8 cellular contexts compared by ENCODE assay signal in the genomic region with DNA sequence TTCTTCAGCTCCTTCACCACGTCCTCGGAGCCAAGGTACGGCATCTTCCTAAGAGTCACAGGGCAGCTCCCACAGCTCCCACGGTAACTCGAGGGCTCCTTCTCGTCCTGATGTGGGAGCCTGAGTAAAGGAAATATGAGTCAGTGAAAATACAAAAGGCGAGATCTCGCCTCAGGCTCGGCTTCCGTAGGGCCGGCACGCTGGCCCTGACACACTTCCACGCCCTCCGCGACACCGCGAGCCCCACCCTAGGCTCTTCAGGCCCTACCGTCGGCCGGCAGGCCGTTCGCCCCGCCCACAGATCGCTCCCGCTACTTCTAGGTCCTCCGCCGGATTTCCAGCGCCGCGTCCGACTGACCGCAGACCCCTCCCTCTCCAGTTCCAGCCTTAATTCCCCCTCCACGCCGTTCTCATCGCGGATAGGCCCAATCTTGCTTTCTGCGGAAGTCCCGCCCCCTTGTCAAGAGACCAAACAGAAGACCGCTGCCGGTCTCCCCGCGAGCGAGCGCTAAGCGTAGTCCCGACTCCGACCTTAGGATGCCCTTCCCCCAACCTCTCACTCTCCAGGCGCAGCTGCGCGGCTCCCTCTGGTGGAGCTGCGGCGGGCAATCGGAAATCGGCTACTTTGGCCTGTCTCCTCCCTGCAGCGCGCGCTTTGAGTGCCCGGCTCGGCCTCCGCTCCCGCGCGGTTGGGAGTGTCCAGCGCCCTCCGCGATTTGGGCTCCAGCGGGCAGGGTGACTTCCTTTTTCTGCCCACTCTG. TPM values are rescaled to one million over a fixed set of nuclear protein-coding genes. Genes with fewer than 3 reads are reported as not detected.
DNase-seq lines count a peak whose midpoint lies in the region; ATAC-seq and TF ChIP-seq lines count a peak whose summit lies in the region.

A gene (minus strand): TSS at position 126 of the 761 bp plus-strand sequence. CDS start 82 bp downstream, at position 44.
A gene (plus strand): TSS at position 653 of the 761 bp plus-strand sequence. CDS start 261 bp downstream, outside the sequence.

- no peaks in the 10 kb centered on the region for H3K27me3 ChIP-seq in right atrium auricular region
- no peaks in the 10 kb centered on the region for H3K27me3 ChIP-seq in vagina

- intact Hi-C loops in vagina (cut with DNase I): loop anchor here (2.0 to 10.0 kb wide), 2 partner anchors 24 to 70 kb away; a partner anchor contains a TSS

- DNase-seq in NCI-H187 (lab: John Stamatoyannopoulos, UW) (peak; percentile 97 to 100), T-helper 2 cell (peak; percentile 83 to 100 (median 97)), anterior cingulate cortex (lab: John Stamatoyannopoulos, UW) (peak; percentile 77 to 99 (median 98)), right atrium auricular region (ENCODE audit: low spot score) (peak; percentile 98), pulmonary artery endothelial cell (ENCODE audit: low read depth, low spot score) (peak; percentile 99), vagina (ENCODE audit: extremely low spot score in 2 of 2) (peak; percentile 99)

- peak within 1 kb of the TSS; percentile 72 to 74 for H3K4me3 ChIP-seq in right atrium auricular region
- H3K4me3 ChIP-seq in vagina: peak within 1 kb of the TSS; percentile 67 to 86

- H3K27ac ChIP-seq in right atrium auricular region (peak within 1 kb of the TSS; percentile 91 to 94), vagina (peak within 1 kb of the TSS; percentile 95)

- H3K36me3 ChIP-seq in right atrium auricular region (peaks cover 25% of the 10 kb centered on the region), vagina (peaks cover 0 to 21% of the 10 kb centered on the region in 2 donors)

- H3K9me3 ChIP-seq in right atrium auricular region (no peaks in the 10 kb centered on the region), vagina (no peaks in the 10 kb centered on the region)

- H3K4me1 ChIP-seq in right atrium auricular region (peaks cover 0 to 21% of the 10 kb centered on the region in 2 donors), vagina (peaks cover 22% of the 10 kb centered on the region)

- ATAC-seq in GM18499 (IDR thresholded peaks at IDR 0.05; ENCODE audit: insufficient read depth, unreplicated experiment) (peak; percentile 83), HG02943 (IDR thresholded peaks at IDR 0.05; ENCODE audit: low read depth, unreplicated experiment) (peak; percentile 91)

- TF ChIP-seq CTCF in right atrium auricular region (IDR thresholded peaks at IDR 0.05): peak; percentile 22 to 86
- TF ChIP-seq CTCF in vagina (IDR thresholded peaks at IDR 0.05): peak; percentile 39 to 84 (median 82)

- TF ChIP-seq POLR2A in vagina (IDR thresholded peaks at IDR 0.05): peak in 1 of 2 donors; percentile 50

RNA-seq across cellular contexts. Expression of the first gene that starts in this region (rescaled TPM):
- 1 to 10 TPM; 8.3 to 9.6 TPM for total RNA-seq in right atrium auricular region
- 25.1 and 29.3 TPM in 2 replicates for total RNA-seq in pulmonary artery endothelial cell
- total RNA-seq in vagina: 6.9 TPM

RNA-seq across cellular contexts. Expression of the second gene that starts in this region (rescaled TPM):
- total RNA-seq in right atrium auricular region (1 to 10 TPM; 1.4 to 2.4 TPM), pulmonary artery endothelial cell (3.4 and 3.9 TPM in 2 replicates), vagina (5.2 TPM)

Comparison
In these comparisons a context has a peak if more than half of its experiments do, and no peak if none do; other contexts are left out.
1. Peak in every context shown above with its lines: DNase-seq, ATAC-seq, H3K4me3 ChIP-seq and H3K27ac ChIP-seq.